ENCODE assay signal across 14 cellular contexts in the genomic region with DNA sequence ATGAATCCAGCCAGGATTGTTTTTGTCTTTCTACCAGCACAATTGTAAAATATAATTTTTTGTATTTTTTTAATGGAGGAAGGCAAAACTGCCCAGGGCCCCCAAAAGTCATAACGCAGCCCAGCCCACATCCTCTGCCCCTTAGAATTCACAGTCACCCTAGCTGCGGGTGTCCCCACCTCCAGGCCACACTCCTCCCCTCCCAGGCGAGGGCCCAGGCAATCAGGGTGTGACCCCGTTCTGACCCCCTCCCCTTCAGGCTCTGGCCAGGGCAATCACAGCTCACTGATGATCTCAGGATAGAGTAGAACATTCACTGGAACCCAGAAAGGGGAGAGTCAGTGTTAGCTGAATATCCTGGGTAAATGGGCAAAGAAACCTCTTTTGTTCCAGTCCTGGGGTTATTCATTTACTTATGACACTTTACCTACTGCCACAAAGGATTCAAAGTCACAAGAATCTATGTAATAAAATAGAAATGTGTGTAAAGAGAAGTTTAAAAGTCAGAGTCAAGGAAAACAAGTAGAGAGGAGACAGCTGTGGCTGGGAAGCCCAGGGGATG.
DNase-seq lines count a peak whose midpoint lies in the region; ATAC-seq and TF ChIP-seq lines count a peak whose summit lies in the region.
"Had no signal": no experiment of that assay in that cellular context is flagged by ENCODE, and none has a peak within 500 bp of the region (broad histone marks: within the 10 kb centered on the region; RNA-seq: fewer than 3 reads in every experiment).

No MANE protein-coding gene starts in this region.

- no peak overlapping the region for H3K4me3 Mint-ChIP-seq in dendritic cell treated with granulocyte-macrophage colony-stimulating factor and Interleukin-4, amounts not matched to agents 40 ng/mL and 50 ng/mL, for 4 days
- no peak overlapping the region for H3K4me3 Mint-ChIP-seq in nephron

- H3K9me3 Mint-ChIP-seq in dendritic cell treated with granulocyte-macrophage colony-stimulating factor and Interleukin-4, amounts not matched to agents 40 ng/mL and 50 ng/mL, for 4 days: no peaks in the 10 kb centered on the region
- H3K9me3 Mint-ChIP-seq in nephron: no peaks in the 10 kb centered on the region

- intact Hi-C loops in cardiac septum (cut with DNase I) (no loop called here), right cardiac atrium (cut with DNase I) (no loop called here)
- intact Hi-C loops in dendritic cell treated with granulocyte-macrophage colony-stimulating factor and Interleukin-4, amounts not matched to agents 40 ng/mL and 50 ng/mL, for 4 days (cut with micrococcal nuclease): no loop called here

- H3K9me3 ChIP-seq in right cardiac atrium (ENCODE audit: control insufficient read depth, low read length): no peaks in the 10 kb centered on the region
- H3K9me3 ChIP-seq: Caco-2 had no signal

- ATAC-seq in right cardiac atrium: no peak
- ATAC-seq in HG03159 (IDR thresholded peaks at IDR 0.05; ENCODE audit: unreplicated experiment): no peak

- no peaks in the 10 kb centered on the region for H3K27me3 ChIP-seq in right cardiac atrium (ENCODE audit: control insufficient read depth, insufficient read depth)

- no peaks in the 10 kb centered on the region for H3K4me1 ChIP-seq in right cardiac atrium (ENCODE audit: control insufficient read depth, insufficient read depth, low read length)
- H3K4me1 ChIP-seq: Caco-2 had no signal

- DNase-seq in cardiac septum (ENCODE audit: low spot score) (peak; percentile 22), right cardiac atrium (no peak), ureter (ENCODE audit: low spot score) (peak; percentile 34), RWPE1 (ENCODE audit: low spot score) (no peak), NCI-H2227 treated with DMSO at 0.1 percent for 48 hours (lab: John Stamatoyannopoulos, UW) (no peak)
- DNase-seq: DMS153, NCI-H1436 treated with DMSO at 0.1 percent for 48 hours, NCI-H2029 treated with DMSO at 0.1 percent for 48 hours had no signal

- CTCF ChIA-PET in RWPE1 (lab: Yijun Ruan, JAX): interaction anchor here (0.6 to 0.7 kb wide), 2 partner anchors 26 to 310 kb away, joined by 3 to 4 read pairs; no protein-coding TSS in a partner anchor

- no peaks in the 10 kb centered on the region for H3K36me3 Mint-ChIP-seq in dendritic cell treated with granulocyte-macrophage colony-stimulating factor and Interleukin-4, amounts not matched to agents 40 ng/mL and 50 ng/mL, for 4 days (ENCODE audit: low read depth)
- H3K36me3 Mint-ChIP-seq in nephron (ENCODE audit: low read depth): peaks cover 25% of the 10 kb centered on the region

- POLR2A ChIA-PET in RWPE1 (lab: Yijun Ruan, JAX; ENCODE audit: low non-redundant PET): no interaction called here

- peak overlapping the region; percentile 84 for H3K27ac Mint-ChIP-seq in dendritic cell treated with granulocyte-macrophage colony-stimulating factor and Interleukin-4, amounts not matched to agents 40 ng/mL and 50 ng/mL, for 4 days
- H3K27ac Mint-ChIP-seq in nephron: peak overlapping the region; percentile 43 to 92 (median 80)

- H3K4me1 Mint-ChIP-seq in dendritic cell treated with granulocyte-macrophage colony-stimulating factor and Interleukin-4, amounts not matched to agents 40 ng/mL and 50 ng/mL, for 4 days (ENCODE audit: low read depth): peaks cover 47% of the 10 kb centered on the region
- H3K4me1 Mint-ChIP-seq in nephron: peaks cover 14% of the 10 kb centered on the region

- H3K27ac ChIP-seq in right cardiac atrium (ENCODE audit: low read length) (no peak overlapping the region), RWPE1 (no peak overlapping the region)
- H3K27ac ChIP-seq: C4-2B, KMS-11 had no signal

- WGBS in right cardiac atrium: 77% methylated on average over 4 of the region's 4 CpGs

- TF ChIP-seq CTCF in nephron (IDR thresholded peaks at IDR 0.05; ENCODE audit: unreplicated experiment in 3 of 3): no peak
- no peak for TF ChIP-seq CTCF in RWPE1 (conservative IDR thresholded peaks at IDR 0.05; ENCODE audit: low read depth)

- no peak overlapping the region for H3K4me3 ChIP-seq in right cardiac atrium (ENCODE audit: low read length)

- H3K27me3 Mint-ChIP-seq in dendritic cell treated with granulocyte-macrophage colony-stimulating factor and Interleukin-4, amounts not matched to agents 40 ng/mL and 50 ng/mL, for 4 days: peaks cover 16% of the 10 kb centered on the region
- peaks cover 8% of the 10 kb centered on the region for H3K27me3 Mint-ChIP-seq in nephron (ENCODE audit: low read depth)

Comparison
In these comparisons a context has a peak if more than half of its experiments do, and no peak if none do; other contexts are left out.
1. DNase-seq: peak in cardiac septum (single experiment) and ureter (single experiment); none in right cardiac atrium (0 of 3), RWPE1 (single experiment) and NCI-H2227 treated with DMSO at 0.1 percent for 48 hours (single experiment).